8 cellular contexts compared by ENCODE assay signal in genomic region chr1:147627435-147628110, GRCh38. TPM values are rescaled to one million over a fixed set of nuclear protein-coding genes. Genes with fewer than 3 reads are reported as not detected.
DNase-seq lines count a peak whose midpoint lies in the region; ATAC-seq and TF ChIP-seq lines count a peak whose summit lies in the region.

No MANE protein-coding gene starts in this region.

- intact Hi-C loops in sciatic nerve (cut with DNase I), result no loop called here

- no peak overlapping the region for H3K27ac ChIP-seq in cardiac muscle cell

- H3K27me3 ChIP-seq in cardiac muscle cell, result no peaks in the 10 kb centered on the region

- H3K4me3 ChIP-seq in cardiac muscle cell, result no peak overlapping the region

- peak; percentile 82 for ATAC-seq in sciatic nerve
- no peak for ATAC-seq in GM18870 (IDR thresholded peaks at IDR 0.05; ENCODE audit: unreplicated experiment)

- no peaks in the 10 kb centered on the region for H3K4me1 ChIP-seq in cardiac muscle cell (ENCODE audit: low read depth)

- H3K36me3 ChIP-seq in cardiac muscle cell, result peaks cover 24% of the 10 kb centered on the region

- TF ChIP-seq CTCF in cardiac muscle cell (IDR thresholded peaks at IDR 0.05; ENCODE audit: low read depth, low read length), result peak; percentile 97

- no peaks in the 10 kb centered on the region for H3K9me3 ChIP-seq in cardiac muscle cell (ENCODE audit: low read depth)

- DNase-seq in NCI-H2227 (lab: John Stamatoyannopoulos, UW; ENCODE audit: unreplicated experiment), result peak; percentile 55
- no peak for DNase-seq in NCI-H2227 treated with DMSO at 0.1 percent for 48 hours (lab: John Stamatoyannopoulos, UW)
- peak; percentile 41 for DNase-seq in HK-2 (ENCODE audit: unreplicated experiment)
- peak; percentile 67 for DNase-seq in RPMI8226
- DNase-seq in activated naive CD4-positive, alpha-beta T cell treated with anti-CD3 and anti-CD28 coated beads, Interleukin-2, amount 50 U/mL, for 16 hours, result peak; percentile 54
- peak; percentile 62 to 67 for DNase-seq in cardiac muscle cell (ENCODE audit: low read depth in 1 of 2, low spot score in 1 of 2)
- no peak for DNase-seq in sciatic nerve (ENCODE audit: low spot score)

RNA-seq across cellular contexts. Expression of gene ACP6, which starts 42.8 kb away (rescaled TPM):
- total RNA-seq in cardiac muscle cell (23.9 and 45.7 TPM in 2 replicates), sciatic nerve (17.6 TPM)
- polyA plus RNA-seq in cardiac muscle cell, result 73.9 and 80.8 TPM in 2 replicates

Comparison
In these comparisons a context has a peak if more than half of its experiments do, and no peak if none do; other contexts are left out.
1. DNase-seq: peak in NCI-H2227 (single experiment), HK-2 (single experiment), RPMI8226 (single experiment), activated naive CD4-positive, alpha-beta T cell treated with anti-CD3 and anti-CD28 coated beads, Interleukin-2, amount 50 U/mL, for 16 hours (single experiment) and cardiac muscle cell (2 of 2); none in NCI-H2227 treated with DMSO at 0.1 percent for 48 hours (single experiment) and sciatic nerve (single experiment).